Comparison of ENCODE assay signal across 14 cellular contexts in genomic region chr20:62539208-62539607, GRCh38.
"Had no signal": no experiment of that assay in that cellular context is flagged by ENCODE, and none has a peak within 500 bp of the region (broad histone marks: within the 10 kb centered on the region; RNA-seq: fewer than 3 reads in every experiment).

No MANE protein-coding gene starts in this region.

- H3K27me3 ChIP-seq: ascending aorta, testis had no signal

- DNase-seq: activated CD4-positive, alpha-beta memory T cell treated with anti-CD3 and anti-CD28 coated beads, Interleukin-2, amount 10 ng/mL, durations not matched to agents 7 days and 5 days; activated naive CD8-positive, alpha-beta T cell treated with anti-CD3 and anti-CD28 coated beads, Interleukin-2, amount 10 ng/mL, durations not matched to agents 7 days and 5 days; activated T-cell treated with anti-CD3 and anti-CD28 coated beads, Interleukin-2, amount 50 U/mL, for 72 hours; esophagus squamous epithelium; foreskin keratinocyte; kidney; naive thymus-derived CD4-positive, alpha-beta T cell; stimulated activated CD4-positive, alpha-beta T cell treated with anti-CD3 and anti-CD28 coated beads, Interleukin-4, amount 100 ng/mL, for 1 hour; stimulated activated naive CD8-positive, alpha-beta T cell treated with anti-CD3 and anti-CD28 coated beads, Interleukin-15, amount 100 ng/mL, for 72 hours; T-cell; T1000 had no signal

- ATAC-seq: activated T-cell treated with anti-CD3 and anti-CD28 coated beads, Interleukin-2, amount 50 U/mL, for 72 hours; foreskin keratinocyte; naive thymus-derived CD4-positive, alpha-beta T cell; stimulated activated naive CD8-positive, alpha-beta T cell treated with anti-CD3 and anti-CD28 coated beads, Interleukin-15, amount 100 ng/mL, for 72 hours; T-cell had no signal

- H3K9me3 Mint-ChIP-seq: activated CD4-positive, alpha-beta memory T cell treated with anti-CD3 and anti-CD28 coated beads, Interleukin-2, amount 10 ng/mL, durations not matched to agents 7 days and 5 days; activated naive CD8-positive, alpha-beta T cell treated with anti-CD3 and anti-CD28 coated beads, Interleukin-2, amount 10 ng/mL, durations not matched to agents 7 days and 5 days; activated T-cell treated with anti-CD3 and anti-CD28 coated beads, Interleukin-2, amount 50 U/mL, for 72 hours; naive thymus-derived CD4-positive, alpha-beta T cell; T-cell had no signal

- H3K36me3 Mint-ChIP-seq: activated naive CD8-positive, alpha-beta T cell treated with anti-CD3 and anti-CD28 coated beads, Interleukin-2, amount 10 ng/mL, durations not matched to agents 7 days and 5 days; naive thymus-derived CD4-positive, alpha-beta T cell; T-cell had no signal

- H3K36me3 ChIP-seq: ascending aorta, esophagus squamous epithelium had no signal

- H3K4me3 ChIP-seq: ascending aorta, esophagus squamous epithelium, testis had no signal

- H3K27ac Mint-ChIP-seq: activated CD4-positive, alpha-beta memory T cell treated with anti-CD3 and anti-CD28 coated beads, Interleukin-2, amount 10 ng/mL, durations not matched to agents 7 days and 5 days; activated naive CD8-positive, alpha-beta T cell treated with anti-CD3 and anti-CD28 coated beads, Interleukin-2, amount 10 ng/mL, durations not matched to agents 7 days and 5 days; activated T-cell treated with anti-CD3 and anti-CD28 coated beads, Interleukin-2, amount 50 U/mL, for 72 hours; naive thymus-derived CD4-positive, alpha-beta T cell; progenitor cell of endocrine pancreas; stimulated activated naive CD8-positive, alpha-beta T cell treated with anti-CD3 and anti-CD28 coated beads, Interleukin-15, amount 100 ng/mL, for 72 hours; T-cell had no signal

- H3K9me3 ChIP-seq: ascending aorta, esophagus squamous epithelium, testis had no signal

- H3K4me1 Mint-ChIP-seq: activated CD4-positive, alpha-beta memory T cell treated with anti-CD3 and anti-CD28 coated beads, Interleukin-2, amount 10 ng/mL, durations not matched to agents 7 days and 5 days; activated naive CD8-positive, alpha-beta T cell treated with anti-CD3 and anti-CD28 coated beads, Interleukin-2, amount 10 ng/mL, durations not matched to agents 7 days and 5 days; naive thymus-derived CD4-positive, alpha-beta T cell; stimulated activated naive CD8-positive, alpha-beta T cell treated with anti-CD3 and anti-CD28 coated beads, Interleukin-15, amount 100 ng/mL, for 72 hours; T-cell had no signal

- H3K27me3 Mint-ChIP-seq: activated CD4-positive, alpha-beta memory T cell treated with anti-CD3 and anti-CD28 coated beads, Interleukin-2, amount 10 ng/mL, durations not matched to agents 7 days and 5 days; activated naive CD8-positive, alpha-beta T cell treated with anti-CD3 and anti-CD28 coated beads, Interleukin-2, amount 10 ng/mL, durations not matched to agents 7 days and 5 days; naive thymus-derived CD4-positive, alpha-beta T cell; progenitor cell of endocrine pancreas; stimulated activated naive CD8-positive, alpha-beta T cell treated with anti-CD3 and anti-CD28 coated beads, Interleukin-15, amount 100 ng/mL, for 72 hours had no signal

- H3K27ac ChIP-seq: ascending aorta, foreskin keratinocyte, testis had no signal

- H3K4me3 Mint-ChIP-seq: activated CD4-positive, alpha-beta memory T cell treated with anti-CD3 and anti-CD28 coated beads, Interleukin-2, amount 10 ng/mL, durations not matched to agents 7 days and 5 days; activated naive CD8-positive, alpha-beta T cell treated with anti-CD3 and anti-CD28 coated beads, Interleukin-2, amount 10 ng/mL, durations not matched to agents 7 days and 5 days; activated T-cell treated with anti-CD3 and anti-CD28 coated beads, Interleukin-2, amount 50 U/mL, for 72 hours; naive thymus-derived CD4-positive, alpha-beta T cell; stimulated activated naive CD8-positive, alpha-beta T cell treated with anti-CD3 and anti-CD28 coated beads, Interleukin-15, amount 100 ng/mL, for 72 hours; T-cell had no signal

- H3K4me1 ChIP-seq: ascending aorta, foreskin keratinocyte had no signal
